In genomic region chr3:14886101-14886500, GRCh38 we compare ENCODE assay signal across 1 cellular context.
TF ChIP-seq lines count a peak whose summit lies in the region.

No MANE protein-coding gene starts in this region.

TF ChIP-seq in IMR-90, 13 proteins besides CTCF, POLR2A, EP300 and RAD21 (continued from another document):
- TF ChIP-seq MXI1 (IDR thresholded peaks at IDR 0.05; ENCODE audit: borderline replicate concordance, low read depth, low read length) (no peak), CHD1 (IDR thresholded peaks at IDR 0.05; ENCODE audit: low read depth, low read length) (no peak), FOS (IDR thresholded peaks at IDR 0.05; ENCODE audit: low read depth, low read length) (no peak), RFX5 (IDR thresholded peaks at IDR 0.05; ENCODE audit: low read depth, low read length) (no peak), MAZ (IDR thresholded peaks at IDR 0.05; ENCODE audit: borderline replicate concordance, low read depth, low read length) (no peak), BHLHE40 (IDR thresholded peaks at IDR 0.05; ENCODE audit: low read depth, low read length) (no peak), SMC3 (IDR thresholded peaks at IDR 0.05; ENCODE audit: low read depth, low read length) (no peak)
- TF ChIP-seq, protein P1, sequence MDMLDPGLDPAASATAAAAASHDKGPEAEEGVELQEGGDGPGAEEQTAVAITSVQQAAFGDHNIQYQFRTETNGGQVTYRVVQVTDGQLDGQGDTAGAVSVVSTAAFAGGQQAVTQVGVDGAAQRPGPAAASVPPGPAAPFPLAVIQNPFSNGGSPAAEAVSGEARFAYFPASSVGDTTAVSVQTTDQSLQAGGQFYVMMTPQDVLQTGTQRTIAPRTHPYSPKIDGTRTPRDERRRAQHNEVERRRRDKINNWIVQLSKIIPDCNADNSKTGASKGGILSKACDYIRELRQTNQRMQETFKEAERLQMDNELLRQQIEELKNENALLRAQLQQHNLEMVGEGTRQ (IDR thresholded peaks at IDR 0.05; ENCODE audit: low read depth, low read length), result no peak
TF ChIP-seq in IMR-90: peak in this region for 0.
